In the genomic region with DNA sequence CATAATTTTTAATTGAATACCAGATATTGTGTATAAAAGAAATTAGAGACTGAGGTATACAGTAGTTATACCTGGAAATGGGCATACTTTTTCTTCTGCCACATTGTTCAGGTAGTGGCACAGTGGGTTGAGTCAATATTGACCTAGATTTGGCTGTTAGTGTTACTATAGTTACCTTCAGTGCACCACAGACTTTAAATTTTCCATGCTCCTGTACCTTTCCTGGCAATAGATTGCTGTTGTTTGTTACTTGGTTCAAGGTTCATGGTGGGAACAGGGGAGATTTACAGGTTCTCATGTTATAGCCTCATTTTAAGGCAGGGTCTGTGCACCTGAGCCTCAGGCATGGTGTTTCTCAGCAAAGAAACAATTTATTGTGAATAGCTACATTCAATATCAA, we compare ENCODE assay signal across 9 cellular contexts.
"Had no signal": no experiment of that assay in that cellular context is flagged by ENCODE, and none has a peak within 500 bp of the region (broad histone marks: within the 10 kb centered on the region; RNA-seq: fewer than 3 reads in every experiment).

No MANE protein-coding gene starts in this region.

- DNase-seq: H9, HCEC 1CT, IMR-90, KG1 had no signal

- ATAC-seq: GM23338, K562 had no signal

- H2AFZ ChIP-seq: GM23338 had no signal

- H3K4me3 ChIP-seq: GM23338, K562 had no signal

- H3K4me1 Mint-ChIP-seq: GM23338, H9 had no signal

- H3K4me3 Mint-ChIP-seq: GM23338, H9 had no signal

- H3K4me2 ChIP-seq: GM23338 had no signal

- H3K27ac ChIP-seq: HL-60 had no signal

- FAIRE-seq: H1, H54, K562 had no signal

- H3K27ac Mint-ChIP-seq: GM23338, H9 had no signal
